ENCODE assay signal across 1 cellular context in the genomic region with DNA sequence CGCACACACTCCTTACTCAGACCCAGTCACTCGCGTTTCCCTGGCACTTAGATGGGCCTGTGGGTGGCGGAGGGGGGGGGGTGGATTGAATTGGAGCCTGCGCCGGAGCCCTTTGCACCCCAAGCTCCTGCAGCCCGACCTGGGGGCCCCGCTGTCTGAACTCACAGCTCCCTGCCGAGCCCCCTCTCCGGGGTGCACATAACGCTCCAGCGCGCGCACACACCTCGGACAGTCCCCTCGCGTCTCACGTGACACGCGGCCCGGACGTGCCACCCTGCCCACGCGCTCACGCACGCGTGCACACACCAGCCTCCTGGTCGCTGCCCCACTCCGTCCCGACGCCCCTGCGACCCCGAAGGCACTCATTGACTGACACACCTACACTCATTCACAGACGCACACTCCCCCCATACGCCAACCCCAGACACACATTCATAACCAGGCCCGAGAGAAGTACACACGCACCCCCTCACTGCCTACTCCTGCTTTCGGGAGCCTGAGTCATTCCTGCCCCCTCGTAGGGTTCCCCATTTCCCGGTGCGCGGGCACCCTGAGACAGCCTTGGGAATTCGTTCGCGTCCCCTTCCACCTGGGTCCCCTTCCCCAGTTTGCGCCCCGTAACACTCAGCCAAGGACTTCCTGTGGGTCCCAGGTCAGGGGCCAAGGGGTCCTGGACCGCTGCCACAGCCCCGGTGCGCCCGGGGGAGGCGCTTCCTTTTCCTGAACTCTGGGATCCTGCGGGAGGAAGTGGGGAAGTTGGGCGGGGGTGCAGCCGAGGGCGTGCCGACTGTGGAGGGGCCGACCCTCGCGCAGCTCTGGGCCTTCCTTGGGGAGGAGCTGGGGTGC.
TF ChIP-seq lines count a peak whose summit lies in the region.

No MANE protein-coding gene starts in this region.

TF ChIP-seq in H1, 55 proteins besides CTCF, POLR2A, EP300 and RAD21:
- TF ChIP-seq RBBP5 (IDR thresholded peaks at IDR 0.05; ENCODE audit: borderline replicate concordance, low read depth, low read length) (0 out of 2 replicates have a peak, but pooled peaks have one; percentile 32), FOSL1 (IDR thresholded peaks at IDR 0.05; ENCODE audit: insufficient read depth, low read depth, low read length) (no peak), SP2 (IDR thresholded peaks at IDR 0.05; ENCODE audit: low read length) (no peak), EZH2 (IDR thresholded peaks at IDR 0.05; ENCODE audit: low read depth, low read length, severe bottlenecking) (peak; percentile 26), SIRT6 (IDR thresholded peaks at IDR 0.05; ENCODE audit: low read length) (no peak), SIN3A (conservative IDR thresholded peaks at IDR 0.05 in 1 of 2, IDR thresholded peaks at IDR 0.05 in 1 of 2; ENCODE audit: low read depth in 1 of 2, low read length in 2 of 2) (peak in 1 of 2 experiments; percentile 24; a peak in 1 of 4 replicates), SAP30 (IDR thresholded peaks at IDR 0.05; ENCODE audit: insufficient read depth, insufficient replicate concordance, low read length) (peak; percentile 14), CREB1 (IDR thresholded peaks at IDR 0.05) (no peak), RFX5 (IDR thresholded peaks at IDR 0.05; ENCODE audit: borderline replicate concordance, low read depth, low read length) (no peak), KDM4A (IDR thresholded peaks at IDR 0.05; ENCODE audit: low read depth, low read length, severe bottlenecking) (peak; percentile 63), SP1 (IDR thresholded peaks at IDR 0.05; ENCODE audit: low read depth, low read length) (no peak), GTF2F1 (IDR thresholded peaks at IDR 0.05; ENCODE audit: borderline replicate concordance, low read depth, low read length) (no peak), NANOG (IDR thresholded peaks at IDR 0.05; ENCODE audit: insufficient read depth, low read depth, low read length, poor library complexity, severe bottlenecking) (no peak)
- TF ChIP-seq, protein P1, sequence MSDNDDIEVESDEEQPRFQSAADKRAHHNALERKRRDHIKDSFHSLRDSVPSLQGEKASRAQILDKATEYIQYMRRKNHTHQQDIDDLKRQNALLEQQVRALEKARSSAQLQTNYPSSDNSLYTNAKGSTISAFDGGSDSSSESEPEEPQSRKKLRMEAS (IDR thresholded peaks at IDR 0.05): peak; percentile 62
